ENCODE assay signal across 27 cellular contexts in genomic region chr10:131960631-131961046, GRCh38. TPM values are rescaled to one million over a fixed set of nuclear protein-coding genes. Genes with fewer than 3 reads are reported as not detected.
DNase-seq lines count a peak whose midpoint lies in the region; ATAC-seq, FAIRE-seq and TF ChIP-seq lines count a peak whose summit lies in the region.
"Had no signal": no experiment of that assay in that cellular context is flagged by ENCODE, and none has a peak within 500 bp of the region (broad histone marks: within the 10 kb centered on the region; RNA-seq: fewer than 3 reads in every experiment).

No MANE protein-coding gene starts in this region.

- SMC1A ChIA-PET in GM12878 (lab: Charles Lee; ENCODE audit: uncharacterized antibody, unreplicated experiment), result no interaction called here

- no peak for TF ChIP-seq RAD21 in GM12878 (IDR thresholded peaks at IDR 0.05; ENCODE audit: insufficient read depth, low read depth, low read length)

- WGBS in heart right ventricle, 2 donors, result 87 to 89% methylated on average over 18 of the region's 18 CpGs
- 94% methylated on average over 17 of the region's 18 CpGs for WGBS in GM12878 (ENCODE audit: insufficient coverage, insufficient replicate concordance, low lambda C conversion rate, missing lambda C conversion rate)

- TF ChIP-seq POLR2A in GM12878 (IDR thresholded peaks at IDR 0.05; ENCODE audit: low read depth, low read length), result peak; percentile 32; the same call in 1 of the 2 replicates

- H3K9ac ChIP-seq in GM12878 (ENCODE audit: control insufficient read depth, insufficient read depth, low read length), result no peak overlapping the region

- peak in 5 of 8 donors; percentile 17 to 30 (median 18) for ATAC-seq in heart right ventricle
- ATAC-seq in GM12878, result no peak; the same call in 2 of the 3 replicates
- ATAC-seq in mucosa of descending colon, result peak; percentile 23
- no peak for ATAC-seq in GM21825 (IDR thresholded peaks at IDR 0.05; ENCODE audit: unreplicated experiment)
- ATAC-seq: foreskin keratinocyte had no signal

- DNase-seq in heart right ventricle (no peak), right atrium auricular region (ENCODE audit: low spot score) (no peak), GM12878 (ENCODE audit: low read depth, low spot score) (no peak), mucosa of descending colon (no peak), GF-D8 (lab: John Stamatoyannopoulos, UW) (no peak), activated T-cell treated with anti-CD3 and anti-CD28 coated beads for 4 hours (no peak)
- DNase-seq: ACHN; activated CD8-positive, alpha-beta memory T cell treated with anti-CD3 and anti-CD28 coated beads, Interleukin-2, amount 50 U/mL, for 48 hours; activated naive CD8-positive, alpha-beta T cell treated with anti-CD3 and anti-CD28 coated beads for 36 hours; Caco-2; central memory CD4-positive, alpha-beta T cell; DMS79 treated with DMSO at 0.1 percent for 48 hours; endodermal cell; foreskin keratinocyte; KBM-7; mesendoderm; MM.1S; NCI-H2029 treated with DMSO at 0.1 percent for 48 hours; NCI-H2227 treated with DMSO at 0.1 percent for 48 hours; NCI-H774; nucleus accumbens; small intestine; stomach had no signal

- CTCF ChIA-PET in GM12878 (lab: Yijun Ruan, JAX), result no interaction called here

- H3K4me3 ChIP-seq in heart right ventricle (no peak overlapping the region), right atrium auricular region (no peak overlapping the region), GM12878 (no peak overlapping the region), mucosa of descending colon (no peak overlapping the region)
- H3K4me3 ChIP-seq: ascending aorta, esophagus muscularis mucosa, stomach, tibial artery had no signal

- in situ Hi-C loops in GM12878 (cut with MboI), result no loop called here

- POLR2A ChIA-PET in GM12878 (lab: Charles Lee), result no interaction called here

- BruUV-seq in GM12878 (replicated peaks; lab: Mats Ljungman, UMichigan), result no TSS peak

- H3K9me3 ChIP-seq in heart right ventricle, result no peaks in the 10 kb centered on the region
- no peaks in the 10 kb centered on the region for H3K9me3 ChIP-seq in right atrium auricular region
- H3K9me3 ChIP-seq in GM12878 (replicated peaks; ENCODE audit: control insufficient read depth, insufficient read depth, low read length), result no peaks in the 10 kb centered on the region
- H3K9me3 ChIP-seq in mucosa of descending colon, result no peaks in the 10 kb centered on the region
- H3K9me3 ChIP-seq: ascending aorta, Caco-2, esophagus muscularis mucosa, stomach had no signal

- no peak overlapping the region for H3K27ac ChIP-seq in heart right ventricle
- no peak overlapping the region for H3K27ac ChIP-seq in right atrium auricular region
- H3K27ac ChIP-seq in GM12878 (ENCODE audit: control insufficient read depth, insufficient read depth), result no peak overlapping the region
- H3K27ac ChIP-seq: ascending aorta, esophagus muscularis mucosa, foreskin keratinocyte, stomach, tibial artery had no signal

- TF ChIP-seq CTCF in heart right ventricle (IDR thresholded peaks at IDR 0.05), result no peak
- TF ChIP-seq CTCF in right atrium auricular region (IDR thresholded peaks at IDR 0.05), result no peak
- no peak for TF ChIP-seq CTCF in GM12878 (IDR thresholded peaks at IDR 0.05 in 2 of 3, conservative IDR thresholded peaks at IDR 0.05 in 1 of 3; ENCODE audit: control insufficient read depth in 2 of 3, extremely low read depth in 1 of 3, insufficient read depth in 1 of 3, low read depth in 3 of 3, low read length in 3 of 3)
- no peak for TF ChIP-seq CTCF in mucosa of descending colon (IDR thresholded peaks at IDR 0.05)

- intact Hi-C loops in heart right ventricle (cut with DNase I) (no loop called here), GM12878 (cut with micrococcal nuclease; ENCODE audit: unreplicated experiment) (no loop called here), mucosa of descending colon (cut with DNase I, micrococcal nuclease) (no loop called here)

- FAIRE-seq in GM12878 (lab: Jason Lieb, UNC), result no peak
- FAIRE-seq: small intestine had no signal

- H2AFZ ChIP-seq in GM12878 (ENCODE audit: control insufficient read depth, low read depth, low read length), result no peak overlapping the region

- no peaks in the 10 kb centered on the region for H4K20me1 ChIP-seq in GM12878 (ENCODE audit: control insufficient read depth, insufficient read depth)

- no peak overlapping the region for H3K4me2 ChIP-seq in GM12878 (ENCODE audit: control insufficient read depth, insufficient read depth)

- H3K4me1 ChIP-seq in heart right ventricle (peaks cover 0 to 6% (median 0%) of the 10 kb centered on the region in 9 donors), right atrium auricular region (no peaks in the 10 kb centered on the region), GM12878 (ENCODE audit: control insufficient read depth, insufficient read depth, low read length) (no peaks in the 10 kb centered on the region), mucosa of descending colon (ENCODE audit: low read depth) (no peaks in the 10 kb centered on the region)
- H3K4me1 ChIP-seq: ascending aorta, Caco-2, esophagus muscularis mucosa, foreskin keratinocyte, stomach, tibial artery had no signal

- RAD21 ChIA-PET in GM12878 (lab: Charles Lee; ENCODE audit: unreplicated experiment), result no interaction called here

- no peaks in the 10 kb centered on the region for H3K79me2 ChIP-seq in GM12878 (ENCODE audit: control insufficient read depth, insufficient read depth, low read length)

- H3K27me3 ChIP-seq in heart right ventricle (no peaks in the 10 kb centered on the region), right atrium auricular region (no peaks in the 10 kb centered on the region), GM12878 (replicated peaks in 1 of 2; ENCODE audit: control insufficient read depth in 2 of 2, insufficient read depth in 2 of 2, low read length in 1 of 2) (no peaks in the 10 kb centered on the region)
- H3K27me3 ChIP-seq: ascending aorta, esophagus muscularis mucosa, foreskin keratinocyte, stomach, tibial artery had no signal

- TF ChIP-seq EP300 in GM12878 (IDR thresholded peaks at IDR 0.05; ENCODE audit: borderline replicate concordance in 1 of 2, control insufficient read depth in 1 of 2, low read depth in 2 of 2, low read length in 2 of 2), result no peak

- H3K36me3 ChIP-seq in heart right ventricle (peaks cover 0 to 41% (median 15%) of the 10 kb centered on the region in 9 donors), right atrium auricular region (peaks cover 43% of the 10 kb centered on the region), GM12878 (ENCODE audit: control insufficient read depth in 2 of 2, insufficient read depth in 2 of 2, low read length in 1 of 2) (peaks cover 8% of the 10 kb centered on the region in 2 experiments; a peak in 3 of 4 replicates), mucosa of descending colon (ENCODE audit: low read depth) (peaks cover 4% of the 10 kb centered on the region)

RNA-seq across cellular contexts. Expression of gene BNIP3, which starts 21.1 kb away (rescaled TPM):
- total RNA-seq in heart right ventricle, result 100 to 1,000 TPM; 111 to 211 (median 159) TPM
- 10 to 100 TPM; 34.6 to 80.5 TPM for polyA plus RNA-seq in heart right ventricle
- 100 to 1,000 TPM; 187 to 189 TPM for total RNA-seq in right atrium auricular region
- total RNA-seq in GM12878 (2013; cell fraction: nucleolus; rRNA removed), result 159 and 174 TPM in 2 replicates
- total RNA-seq in GM12878 (2014; rRNA removed), result 27.9 and 31.6 TPM in 2 replicates
- total RNA-seq in GM12878 (2014; rRNA removed; fragmentation: Illumina TruSeq; extraction: Trizol), result 25.0 and 27.0 TPM in 2 replicates
- 28.7 and 31.9 TPM in 2 replicates for total RNA-seq in GM12878 (2021)
- 33.5 TPM for polyA plus RNA-seq in GM12878 (2011; ENCODE audit: low read depth)
- polyA plus RNA-seq in GM12878 (2011; rRNA removed), result 122 and 204 TPM in 2 replicates
- 69.8 and 101 TPM in 2 replicates for polyA plus RNA-seq in GM12878 (2011; cell fraction: cytosol; rRNA removed)
- 95.0 and 131 TPM in 2 replicates for polyA plus RNA-seq in GM12878 (2011; cell fraction: nucleus; rRNA removed)
- 62.6 and 115 TPM in 2 replicates for polyA plus RNA-seq in GM12878 (2012)
- polyA plus RNA-seq in GM12878 (2014; fragmentation: Illumina TruSeq; extraction: Trizol), result 30.7 and 31.2 TPM in 2 replicates
- polyA plus RNA-seq in GM12878 (2014; fragmentation: Nextera tagmentation; extraction: Ambion mirVana), result 10 to 100 TPM in 1 of 2 experiments, 1 to 10 TPM in 1; 7.7 to 14.0 TPM
- 41.6 and 41.8 TPM in 2 replicates for polyA plus RNA-seq in GM12878 (2014; rRNA removed)
- polyA plus RNA-seq in GM12878 (2016; fragmentation: Nextera tagmentation; extraction: Ambion mirVana), result 10 to 100 TPM; 35.8 to 40.2 TPM
- polyA minus RNA-seq in GM12878 (2011; rRNA and poly(A)+ RNA removed), result 34.5 and 49.7 TPM in 2 replicates
- 30.2 and 31.9 TPM in 2 replicates for polyA minus RNA-seq in GM12878 (2011; cell fraction: cytosol; rRNA and poly(A)+ RNA removed)
- 40.9 and 42.3 TPM in 2 replicates for polyA minus RNA-seq in GM12878 (2011; cell fraction: nucleus; rRNA and poly(A)+ RNA removed)
- total RNA-seq in mucosa of descending colon, result 10 to 100 TPM in 1 of 3 donors, 1 to 10 TPM in 2; 2.5 to 25.8 (median 5.6) TPM

RNA-seq across cellular contexts. Expression of gene PPP2R2D, which starts 59.8 kb away (rescaled TPM):
- total RNA-seq in heart right ventricle (10 to 100 TPM; 26.8 to 46.5 (median 35.1) TPM), right atrium auricular region (10 to 100 TPM; 23.8 to 30.6 TPM), GM12878 (2014; rRNA removed) (22.3 and 24.6 TPM in 2 replicates), GM12878 (2014; rRNA removed; fragmentation: Illumina TruSeq; extraction: Trizol) (21.1 and 23.8 TPM in 2 replicates), GM12878 (2021) (23.3 and 23.5 TPM in 2 replicates), mucosa of descending colon (10 to 100 TPM; 27.8 to 34.4 (median 33.9) TPM)
- polyA plus RNA-seq in heart right ventricle (10 to 100 TPM; 32.5 to 45.9 TPM), GM12878 (2011; rRNA removed) (39.2 and 41.9 TPM in 2 replicates), GM12878 (2014; fragmentation: Illumina TruSeq; extraction: Trizol) (18.1 and 20.0 TPM in 2 replicates), GM12878 (2014; fragmentation: Nextera tagmentation; extraction: Ambion mirVana) (1 to 10 TPM; 2.8 to 3.6 TPM), GM12878 (2014; rRNA removed) (28.8 and 29.7 TPM in 2 replicates), GM12878 (2016; fragmentation: Nextera tagmentation; extraction: Ambion mirVana) (10 to 100 TPM in 1 of 2 experiments, 1 to 10 TPM in 1; 4.6 to 21.2 TPM)
- total RNA-seq in GM12878 (2013; cell fraction: nucleolus; rRNA removed), result 64.7 and 70.5 TPM in 2 replicates
- 8.8 TPM for polyA plus RNA-seq in GM12878 (2011; ENCODE audit: low read depth)
- 33.2 and 37.5 TPM in 2 replicates for polyA plus RNA-seq in GM12878 (2011; cell fraction: cytosol; rRNA removed)
- 45.5 and 46.6 TPM in 2 replicates for polyA plus RNA-seq in GM12878 (2011; cell fraction: nucleus; rRNA removed)
- 17.7 and 23.3 TPM in 2 replicates for polyA plus RNA-seq in GM12878 (2012)
- 38.9 and 40.3 TPM in 2 replicates for polyA minus RNA-seq in GM12878 (2011; rRNA and poly(A)+ RNA removed)
- 13.1 and 15.6 TPM in 2 replicates for polyA minus RNA-seq in GM12878 (2011; cell fraction: cytosol; rRNA and poly(A)+ RNA removed)
- 20.1 and 31.6 TPM in 2 replicates for polyA minus RNA-seq in GM12878 (2011; cell fraction: nucleus; rRNA and poly(A)+ RNA removed)

Comparison
In these comparisons a context has a peak if more than half of its experiments do, and no peak if none do; other contexts are left out.
1. ATAC-seq: peak in heart right ventricle (5 of 8) and mucosa of descending colon (single experiment); none in GM12878 (single experiment) and GM21825 (single experiment).